In genomic region chr15:25690673-25691543, GRCh38 we compare ENCODE assay signal across 15 cellular contexts.
DNase-seq lines count a peak whose midpoint lies in the region; ATAC-seq and TF ChIP-seq lines count a peak whose summit lies in the region.
"Had no signal": no experiment of that assay in that cellular context is flagged by ENCODE, and none has a peak within 500 bp of the region (broad histone marks: within the 10 kb centered on the region; RNA-seq: fewer than 3 reads in every experiment).

No MANE protein-coding gene starts in this region.

- CTCF ChIA-PET in mammary epithelial cell (lab: Charles Lee; ENCODE audit: low non-redundant PET), result no interaction called here

- TF ChIP-seq CTCF in astrocyte of the spinal cord (IDR thresholded peaks at IDR 0.05; ENCODE audit: low read depth, low read length), result no peak
- no peak for TF ChIP-seq CTCF in kidney epithelial cell (IDR thresholded peaks at IDR 0.05; ENCODE audit: insufficient read depth, low read length, poor library complexity, severe bottlenecking)
- TF ChIP-seq CTCF in upper lobe of left lung (IDR thresholded peaks at IDR 0.05), result no peak
- TF ChIP-seq CTCF in mammary epithelial cell (conservative IDR thresholded peaks at IDR 0.05 in 1 of 2, IDR thresholded peaks at IDR 0.05 in 1 of 2; ENCODE audit: extremely low read depth in 1 of 2, insufficient read depth in 1 of 2, low read depth in 1 of 2, low read length in 2 of 2), result no peak

- H3K4me3 ChIP-seq in astrocyte of the spinal cord (ENCODE audit: low read depth, low read length) (no peak overlapping the region), kidney epithelial cell (ENCODE audit: low read depth, low read length) (no peak overlapping the region), upper lobe of left lung (no peak overlapping the region), Karpas-422 (ENCODE audit: low read length) (no peak overlapping the region), mammary epithelial cell (replicated peaks in 1 of 3; ENCODE audit: insufficient read depth in 1 of 3, low read depth in 2 of 3, low read length in 3 of 3) (no peak overlapping the region)
- H3K4me3 ChIP-seq: cardiac muscle cell, esophagus muscularis mucosa, SJCRH30 had no signal

- DNase-seq in HT1080 (ENCODE audit: low read depth) (peak; percentile 78), astrocyte of the spinal cord (ENCODE audit: low read depth, low spot score) (peak; percentile 81), kidney epithelial cell (ENCODE audit: low read depth) (peak; percentile 72), upper lobe of left lung (peak in 1 of 2 donors; percentile 55), Karpas-422 (no peak), mammary epithelial cell (no peak)
- DNase-seq: activated T-cell treated with anti-CD3 and anti-CD28 coated beads, Interleukin-2, amount 50 U/mL, for 24 hours; left ventricle myocardium superior; NCI-H524; SJCRH30; stimulated activated naive CD4-positive, alpha-beta T cell; WERI-Rb-1 had no signal

- no peaks in the 10 kb centered on the region for H3K9me2 ChIP-seq in Karpas-422 (replicated peaks; ENCODE audit: insufficient read depth, low read length)

- BruUV-seq in mammary epithelial cell (replicated peaks; lab: Mats Ljungman, UMichigan), result no TSS peak

- no peaks in the 10 kb centered on the region for H3K4me1 ChIP-seq in upper lobe of left lung
- no peaks in the 10 kb centered on the region for H3K4me1 ChIP-seq in Karpas-422 (ENCODE audit: low read length)
- no peaks in the 10 kb centered on the region for H3K4me1 ChIP-seq in mammary epithelial cell (ENCODE audit: insufficient read depth, low read length)
- H3K4me1 ChIP-seq: SJCRH30 had no signal

- 79 to 83% methylated on average over 18 of the region's 18 CpGs for WGBS in upper lobe of left lung, 2 donors
- 54% methylated on average over 18 of the region's 18 CpGs for WGBS in mammary epithelial cell (ENCODE audit: low coverage, missing lambda C conversion rate)

- H3K4me2 ChIP-seq in Karpas-422 (ENCODE audit: low read depth, low read length, poor library complexity, severe bottlenecking) (no peak overlapping the region), mammary epithelial cell (ENCODE audit: insufficient read depth, low read depth, low read length) (no peak overlapping the region)

- H3K27ac ChIP-seq in upper lobe of left lung (no peak overlapping the region), Karpas-422 (ENCODE audit: low read length) (no peak overlapping the region), mammary epithelial cell (ENCODE audit: insufficient read depth, low read depth, low read length) (no peak overlapping the region)
- H3K27ac ChIP-seq: cardiac muscle cell, SJCRH30, WERI-Rb-1 had no signal

- no peak for TF ChIP-seq POLR2A in upper lobe of left lung (IDR thresholded peaks at IDR 0.05)

- in situ Hi-C loops in astrocyte of the spinal cord (cut with HindIII; ENCODE audit: low sequenced_read_pairs) (no loop called here), mammary epithelial cell (cut with MboI; ENCODE audit: low sequenced_read_pairs in 2 of 2) (no loop called here)

- H3K79me2 ChIP-seq in Karpas-422 (ENCODE audit: low read length), result no peaks in the 10 kb centered on the region
- no peaks in the 10 kb centered on the region for H3K79me2 ChIP-seq in mammary epithelial cell (ENCODE audit: insufficient read depth, low read length)

- ATAC-seq in upper lobe of left lung (ENCODE audit: low FRiP score in 2 of 2) (peak; percentile 21 to 61), HG03354 (IDR thresholded peaks at IDR 0.05; ENCODE audit: poor library complexity, severe bottlenecking, unreplicated experiment) (no peak)

- H3K36me3 ChIP-seq in kidney epithelial cell (ENCODE audit: control insufficient read depth, insufficient read depth, low read length) (no peaks in the 10 kb centered on the region), upper lobe of left lung (peaks cover 0 to 7% (median 3%) of the 10 kb centered on the region in 4 donors), Karpas-422 (ENCODE audit: insufficient read depth, low read length) (no peaks in the 10 kb centered on the region), mammary epithelial cell (ENCODE audit: insufficient read depth, low read length) (no peaks in the 10 kb centered on the region)
- H3K36me3 ChIP-seq: cardiac muscle cell, SJCRH30, WERI-Rb-1 had no signal

- no peak overlapping the region for H2AFZ ChIP-seq in Karpas-422 (ENCODE audit: low read length)
- H2AFZ ChIP-seq in mammary epithelial cell (ENCODE audit: low read depth, low read length), result no peak overlapping the region

- H3K9ac ChIP-seq in Karpas-422 (ENCODE audit: low read length) (no peak overlapping the region), mammary epithelial cell (ENCODE audit: insufficient read depth, low read length) (no peak overlapping the region)

- intact Hi-C loops in mammary epithelial cell (cut with micrococcal nuclease), result no loop called here

- H4K20me1 ChIP-seq in Karpas-422 (ENCODE audit: insufficient read depth, low read depth, low read length) (no peaks in the 10 kb centered on the region), mammary epithelial cell (ENCODE audit: insufficient read depth, low read length) (no peaks in the 10 kb centered on the region)

- H3K27me3 ChIP-seq in kidney epithelial cell (ENCODE audit: control insufficient read depth, insufficient read depth, low read length) (no peaks in the 10 kb centered on the region), upper lobe of left lung (no peaks in the 10 kb centered on the region), Karpas-422 (ENCODE audit: low read length) (no peaks in the 10 kb centered on the region), mammary epithelial cell (ENCODE audit: insufficient read depth, low read length) (no peaks in the 10 kb centered on the region)
- H3K27me3 ChIP-seq: esophagus muscularis mucosa, SJCRH30 had no signal

- H3K9me3 ChIP-seq in upper lobe of left lung, result no peaks in the 10 kb centered on the region
- H3K9me3 ChIP-seq in Karpas-422 (ENCODE audit: low read length), result peaks cover 36% of the 10 kb centered on the region
- peaks cover 71% of the 10 kb centered on the region for H3K9me3 ChIP-seq in mammary epithelial cell (replicated peaks; ENCODE audit: insufficient read depth, low read length)
- H3K9me3 ChIP-seq: esophagus muscularis mucosa, SJCRH30 had no signal

- dilution Hi-C loops in mammary epithelial cell (cut with HindIII; ENCODE audit: low sequenced_read_pairs), result no loop called here

- TF ChIP-seq EP300 in upper lobe of left lung (IDR thresholded peaks at IDR 0.05), result peak in 1 of 4 donors; percentile 66

Comparison
In these comparisons a context has a peak if more than half of its experiments do, and no peak if none do; other contexts are left out.
1. DNase-seq: peak in HT1080 (single experiment), astrocyte of the spinal cord (single experiment) and kidney epithelial cell (single experiment); none in Karpas-422 (single experiment) and mammary epithelial cell (single experiment).